Comparison of ENCODE assay signal across 8 cellular contexts in the genomic region with DNA sequence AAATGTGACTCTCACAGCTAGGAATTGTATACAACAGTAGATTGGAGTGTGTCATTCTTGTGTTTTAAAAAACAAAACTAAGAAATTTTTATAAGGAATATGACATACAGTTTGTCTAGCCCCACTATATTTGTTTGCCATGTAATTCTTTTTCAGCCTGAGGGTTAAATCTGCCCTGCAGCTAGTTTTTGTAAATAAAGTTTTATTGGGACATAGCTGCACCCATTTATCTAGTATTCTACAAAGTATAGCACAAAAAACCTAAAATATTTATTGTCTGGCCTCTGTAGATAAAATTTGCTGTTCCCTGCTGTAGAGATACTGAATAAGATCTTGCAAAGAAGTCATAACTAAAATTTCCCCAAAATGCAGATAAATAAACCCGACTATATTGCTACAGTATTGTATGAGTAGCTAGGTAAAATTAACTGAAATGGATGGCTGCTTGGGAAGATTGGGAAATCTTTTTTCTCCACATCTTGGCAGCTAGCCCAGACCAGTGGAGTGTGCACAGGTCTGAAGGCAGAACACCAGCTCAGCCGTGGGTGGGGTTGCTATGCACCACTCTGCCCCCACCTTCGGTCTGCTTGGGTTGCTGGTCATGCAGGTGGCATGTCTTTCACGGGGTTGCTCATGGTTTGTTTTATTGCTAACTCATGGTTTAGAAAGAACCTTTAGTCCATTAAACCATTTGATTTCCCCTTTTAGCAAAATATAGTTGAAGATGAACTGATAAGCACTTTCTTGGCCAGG.
DNase-seq lines count a peak whose midpoint lies in the region; ATAC-seq, FAIRE-seq and TF ChIP-seq lines count a peak whose summit lies in the region.

No MANE protein-coding gene starts in this region.

- DNase-seq in GM10266 (ENCODE audit: extremely low spot score), result no peak
- peak; percentile 63 for DNase-seq in endothelial cell of umbilical vein (ENCODE audit: low read depth, low spot score)
- no peak for DNase-seq in naive thymus-derived CD4-positive, alpha-beta T cell
- no peak for DNase-seq in superior temporal gyrus (ENCODE audit: extremely low spot score)
- DNase-seq in 8988T, result no peak
- DNase-seq in activated naive CD4-positive, alpha-beta T cell treated with anti-CD3 and anti-CD28 coated beads, Interleukin-2, amount 50 U/mL, for 72 hours (ENCODE audit: low spot score in 2 of 2), result no peak

- H3K27me3 ChIP-seq in OCI-LY1 (ENCODE audit: insufficient read depth, low read length) (no peaks in the 10 kb centered on the region), endothelial cell of umbilical vein (ENCODE audit: control insufficient read depth in 2 of 2, insufficient read depth in 2 of 2, low read length in 2 of 2) (no peaks in the 10 kb centered on the region)
- no peaks in the 10 kb centered on the region for H3K27me3 ChIP-seq in naive thymus-derived CD4-positive, alpha-beta T cell (ENCODE audit: control insufficient read depth in 2 of 2, insufficient read depth in 2 of 2, low read length in 2 of 2)

- H3K9ac ChIP-seq in OCI-LY1 (ENCODE audit: low read length) (no peak overlapping the region), endothelial cell of umbilical vein (replicated peaks; ENCODE audit: extremely low read depth, insufficient read depth, low read length) (no peak overlapping the region)

- H2AFZ ChIP-seq in OCI-LY1 (ENCODE audit: low read length) (no peak overlapping the region), endothelial cell of umbilical vein (ENCODE audit: low read depth, low read length) (no peak overlapping the region)

- H3K79me2 ChIP-seq in OCI-LY1 (ENCODE audit: insufficient read depth, low read length), result no peaks in the 10 kb centered on the region
- H3K79me2 ChIP-seq in endothelial cell of umbilical vein (ENCODE audit: control insufficient read depth, insufficient read depth, low read length), result peaks cover 4% of the 10 kb centered on the region

- CTCF ChIA-PET in endothelial cell of umbilical vein (lab: Charles Lee), result interaction anchor here (0.7 to 6.2 kb wide), 27 partner anchors 9 to 597 kb away, joined by 3 to 157 read pairs (median 5); a partner anchor contains a TSS
- CTCF ChIA-PET in naive thymus-derived CD4-positive, alpha-beta T cell (lab: Charles Lee), result interaction anchor here (0.5 to 7.8 kb wide), 14 partner anchors 11 to 185 kb away, joined by 3 to 215 read pairs (median 4); a partner anchor contains a TSS

- H3K36me3 Mint-ChIP-seq in naive thymus-derived CD4-positive, alpha-beta T cell, result peaks cover 0 to 9% (median 0%) of the 10 kb centered on the region in 5 donors
- peaks cover 0 to 4% of the 10 kb centered on the region in 2 donors for H3K36me3 Mint-ChIP-seq in activated naive CD4-positive, alpha-beta T cell treated with anti-CD3 and anti-CD28 coated beads, Interleukin-2, amount 50 U/mL, for 72 hours

- peak; percentile 24 for FAIRE-seq in endothelial cell of umbilical vein (lab: Jason Lieb, UNC)

- peaks cover 7 to 45% (median 24%) of the 10 kb centered on the region in 7 donors for H3K4me1 Mint-ChIP-seq in naive thymus-derived CD4-positive, alpha-beta T cell

- BruUV-seq in endothelial cell of umbilical vein (replicated peaks; lab: Mats Ljungman, UMichigan), result no TSS peak

- no peak overlapping the region for H3K4me3 Mint-ChIP-seq in naive thymus-derived CD4-positive, alpha-beta T cell

- ATAC-seq in HG03354 (IDR thresholded peaks at IDR 0.05; ENCODE audit: poor library complexity, severe bottlenecking, unreplicated experiment), result peak; percentile 50
- ATAC-seq in naive thymus-derived CD4-positive, alpha-beta T cell, result peak; percentile 35
- no peak for ATAC-seq in activated naive CD4-positive, alpha-beta T cell treated with anti-CD3 and anti-CD28 coated beads, Interleukin-2, amount 50 U/mL, for 72 hours

- H3K9me3 ChIP-seq in OCI-LY1 (ENCODE audit: low read length), result no peaks in the 10 kb centered on the region
- H3K9me3 ChIP-seq in endothelial cell of umbilical vein (replicated peaks; ENCODE audit: control insufficient read depth, insufficient read depth, low read length), result no peaks in the 10 kb centered on the region
- H3K9me3 ChIP-seq in naive thymus-derived CD4-positive, alpha-beta T cell (ENCODE audit: control insufficient read depth in 2 of 3, low read length in 3 of 3), result no peaks in the 10 kb centered on the region

- POLR2A ChIA-PET in endothelial cell of umbilical vein (lab: Charles Lee), result interaction anchor here (1.8 kb wide), 1 partner anchor 86 kb away, joined by 10 read pairs; no protein-coding TSS in a partner anchor
- POLR2A ChIA-PET in naive thymus-derived CD4-positive, alpha-beta T cell (lab: Charles Lee), result interaction anchor here (0.6 to 3.2 kb wide), 4 partner anchors 11 to 170 kb away, joined by 3 to 26 read pairs (median 4); no protein-coding TSS in a partner anchor

- H3K9me1 ChIP-seq in endothelial cell of umbilical vein (replicated peaks; ENCODE audit: control insufficient read depth, extremely low read depth, insufficient read depth, low read length), result no peaks in the 10 kb centered on the region

- no peaks in the 10 kb centered on the region; the same call in 1 of the 2 replicates for H3F3A ChIP-seq in OCI-LY1 (ENCODE audit: insufficient read depth, low read length)

- TF ChIP-seq CTCF in GM10266 (IDR thresholded peaks at IDR 0.05; ENCODE audit: control insufficient read depth, insufficient read depth, low read depth, missing control alignments) (peak; percentile 10), OCI-LY1 (IDR thresholded peaks at IDR 0.05; ENCODE audit: low read length) (no peak), endothelial cell of umbilical vein (IDR thresholded peaks at IDR 0.05; ENCODE audit: extremely low read depth in 1 of 2, insufficient read depth in 1 of 2, low read depth in 1 of 2, low read length in 2 of 2) (no peak)

- peak overlapping the region; percentile 9 for H3K27ac ChIP-seq in OCI-LY1 (ENCODE audit: low read depth, low read length, poor library complexity, severe bottlenecking)
- peak overlapping the region; percentile 68 for H3K27ac ChIP-seq in endothelial cell of umbilical vein (ENCODE audit: insufficient read depth, low read depth, low read length)
- no peak overlapping the region for H3K27ac ChIP-seq in naive thymus-derived CD4-positive, alpha-beta T cell (ENCODE audit: low read depth, low read length)

- intact Hi-C loops in endothelial cell of umbilical vein (cut with micrococcal nuclease), result loop anchor here (1.0 to 5.0 kb wide), 5 partner anchors 54 to 595 kb away; no protein-coding TSS in a partner anchor
- intact Hi-C loops in naive thymus-derived CD4-positive, alpha-beta T cell (cut with micrococcal nuclease), result loop anchor here (1.0 to 2.0 kb wide), 4 partner anchors 86 to 170 kb away; no protein-coding TSS in a partner anchor

- H3K27me3 Mint-ChIP-seq in naive thymus-derived CD4-positive, alpha-beta T cell, result no peaks in the 10 kb centered on the region

- no peak for TF ChIP-seq POLR2A in endothelial cell of umbilical vein (IDR thresholded peaks at IDR 0.05; ENCODE audit: low read depth, low read length)

- H3K4me2 ChIP-seq in OCI-LY1 (ENCODE audit: low read length) (no peak overlapping the region), endothelial cell of umbilical vein (ENCODE audit: insufficient read depth, low read length) (no peak overlapping the region)

- dilution Hi-C loops in endothelial cell of umbilical vein (cut with MboI; ENCODE audit: extremely low pct_ligation_motif_present, low sequenced_read_pairs), result no loop called here

- H3K4me1 ChIP-seq in OCI-LY1 (ENCODE audit: insufficient read depth, low read length, severe bottlenecking) (peaks cover 12% of the 10 kb centered on the region), endothelial cell of umbilical vein (ENCODE audit: control insufficient read depth, extremely low read depth, insufficient read depth, low read length) (peaks cover 34% of the 10 kb centered on the region)
- H3K4me1 ChIP-seq in naive thymus-derived CD4-positive, alpha-beta T cell (ENCODE audit: control insufficient read depth in 2 of 2, insufficient read depth in 2 of 2, low read length in 2 of 2), result no peaks in the 10 kb centered on the region

- H4K20me1 ChIP-seq in OCI-LY1 (ENCODE audit: insufficient read depth, low read length) (no peaks in the 10 kb centered on the region), endothelial cell of umbilical vein (replicated peaks; ENCODE audit: control insufficient read depth, extremely low read depth, insufficient read depth, low read length) (no peaks in the 10 kb centered on the region)

- no peaks in the 10 kb centered on the region for H3K9me2 ChIP-seq in OCI-LY1 (ENCODE audit: low read depth, low read length)

- H3K4me3 ChIP-seq in OCI-LY1 (ENCODE audit: low read depth, low read length, poor library complexity, severe bottlenecking), result no peak overlapping the region
- no peak overlapping the region for H3K4me3 ChIP-seq in endothelial cell of umbilical vein (replicated peaks in 1 of 3; ENCODE audit: insufficient read depth in 1 of 3, low read depth in 1 of 3, low read length in 3 of 3)
- H3K4me3 ChIP-seq in naive thymus-derived CD4-positive, alpha-beta T cell (ENCODE audit: low read length), result no peak overlapping the region

- no peaks in the 10 kb centered on the region for H3K36me3 ChIP-seq in OCI-LY1 (ENCODE audit: insufficient read depth, low read length)
- peaks cover 3 to 4% of the 10 kb centered on the region in 2 experiments for H3K36me3 ChIP-seq in endothelial cell of umbilical vein (ENCODE audit: control insufficient read depth in 2 of 2, extremely low read depth in 1 of 2, insufficient read depth in 2 of 2, low read length in 2 of 2)
- H3K36me3 ChIP-seq in naive thymus-derived CD4-positive, alpha-beta T cell (ENCODE audit: control insufficient read depth in 2 of 3, insufficient read depth in 3 of 3, low read length in 3 of 3), result peaks cover 0 to 12% (median 0%) of the 10 kb centered on the region in 3 experiments

- H3K27ac Mint-ChIP-seq in naive thymus-derived CD4-positive, alpha-beta T cell, result peak overlapping the region in 6 of 9 donors; percentile 30 to 91 (median 52)
- H3K27ac Mint-ChIP-seq in activated naive CD4-positive, alpha-beta T cell treated with anti-CD3 and anti-CD28 coated beads, Interleukin-2, amount 50 U/mL, for 72 hours, result peak overlapping the region in 1 of 2 donors; percentile 81

- H3K9me3 Mint-ChIP-seq in naive thymus-derived CD4-positive, alpha-beta T cell, result no peaks in the 10 kb centered on the region
- no peaks in the 10 kb centered on the region for H3K9me3 Mint-ChIP-seq in activated naive CD4-positive, alpha-beta T cell treated with anti-CD3 and anti-CD28 coated beads, Interleukin-2, amount 50 U/mL, for 72 hours

TF ChIP-seq in endothelial cell of umbilical vein, 7 proteins besides CTCF, POLR2A, EP300 and RAD21:
- TF ChIP-seq MYC (IDR thresholded peaks at IDR 0.05; ENCODE audit: low read depth, low read length), result no peak
- TF ChIP-seq, protein P1, sequence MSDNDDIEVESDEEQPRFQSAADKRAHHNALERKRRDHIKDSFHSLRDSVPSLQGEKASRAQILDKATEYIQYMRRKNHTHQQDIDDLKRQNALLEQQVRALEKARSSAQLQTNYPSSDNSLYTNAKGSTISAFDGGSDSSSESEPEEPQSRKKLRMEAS (IDR thresholded peaks at IDR 0.05; ENCODE audit: insufficient read depth, insufficient read length), result no peak
- TF ChIP-seq GATA2 (IDR thresholded peaks at IDR 0.05; ENCODE audit: insufficient read depth, insufficient read length, low read depth, low read length), result peak; percentile 65

Comparison
In these comparisons a context has a peak if more than half of its experiments do, and no peak if none do; other contexts are left out.
1. ATAC-seq: peak in HG03354 (single experiment) and naive thymus-derived CD4-positive, alpha-beta T cell (single experiment); none in activated naive CD4-positive, alpha-beta T cell treated with anti-CD3 and anti-CD28 coated beads, Interleukin-2, amount 50 U/mL, for 72 hours (0 of 2).